20 cellular contexts compared by ENCODE assay signal in genomic region chr1:237206065-237206414, GRCh38.
"Had no signal": no experiment of that assay in that cellular context is flagged by ENCODE, and none has a peak within 500 bp of the region (broad histone marks: within the 10 kb centered on the region; RNA-seq: fewer than 3 reads in every experiment).

No MANE protein-coding gene starts in this region.

- H3K27me3 ChIP-seq: MG63, SJSA1 had no signal

- H3K9me3 ChIP-seq: MG63, SJSA1 had no signal

- FAIRE-seq: RCC 7860 had no signal

- H3K27ac ChIP-seq: SJSA1, SK-N-MC had no signal

- H3K36me3 ChIP-seq: MG63, SJSA1 had no signal

- DNase-seq: Karpas-422, KG1, NCI-H1092, NCI-H1105 treated with DMSO at 0.1 percent for 48 hours, NCI-H1417 treated with DMSO at 0.1 percent for 48 hours, NCI-H146, NCI-H1694 treated with DMSO at 0.1 percent for 48 hours, NCI-H1930, NCI-H2081, NCI-H2107, NCI-H2227 treated with DMSO at 0.1 percent for 48 hours, NCI-H524, NCI-H526 treated with DMSO at 0.1 percent for 48 hours, NCI-H748 treated with DMSO at 0.1 percent for 48 hours, RPMI8226, SIG-M5 had no signal

- H3K4me1 ChIP-seq: SJSA1 had no signal

- H3K4me3 ChIP-seq: MG63, SJSA1, SK-N-MC had no signal
